8 cellular contexts compared by ENCODE assay signal in the genomic region with DNA sequence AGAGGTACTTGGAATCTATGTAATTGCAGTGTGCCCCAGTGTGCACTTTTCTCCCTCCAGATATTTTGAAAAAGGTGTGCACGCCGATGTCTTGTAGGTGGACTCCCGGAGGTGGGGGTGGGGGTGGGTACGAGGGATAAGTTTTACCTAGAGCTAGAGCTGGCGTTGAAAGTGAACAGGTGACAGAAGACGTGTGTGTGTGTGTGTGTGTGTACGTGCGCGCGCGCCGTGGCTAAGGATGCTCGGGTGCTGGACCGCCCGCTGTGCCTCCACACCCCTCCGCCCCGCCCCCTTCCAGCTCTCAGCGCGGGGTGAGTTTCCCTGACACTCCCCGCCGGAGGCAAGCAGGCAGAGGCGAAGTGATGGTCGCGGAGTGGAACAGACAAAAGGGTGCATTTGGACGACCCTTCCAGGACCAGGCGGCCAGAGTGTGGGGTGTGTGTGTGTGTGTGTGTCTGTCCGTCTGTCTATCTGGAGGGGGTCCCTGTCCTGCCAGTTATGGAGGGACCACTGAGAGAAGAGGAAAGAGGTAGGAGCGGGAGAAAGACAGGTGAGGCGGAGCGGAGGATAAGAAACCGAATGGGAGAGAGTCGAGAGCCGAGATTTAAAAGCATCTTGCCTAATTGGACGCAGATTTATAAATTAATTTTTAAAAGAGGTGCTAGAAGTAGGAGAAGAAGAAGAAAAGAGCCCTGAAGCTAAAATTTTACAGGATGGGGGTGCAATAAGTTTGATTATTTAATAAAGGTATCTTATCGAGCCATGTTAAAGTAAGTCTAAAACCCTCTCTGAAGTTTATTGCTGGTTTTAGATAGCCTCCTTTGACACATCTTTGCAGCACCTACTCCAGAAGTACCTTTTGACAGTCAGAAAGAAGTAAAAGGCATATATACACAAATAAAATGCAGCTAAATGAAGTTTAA.
DNase-seq lines count a peak whose midpoint lies in the region; ATAC-seq and TF ChIP-seq lines count a peak whose summit lies in the region.
"Had no signal": no experiment of that assay in that cellular context is flagged by ENCODE, and none has a peak within 500 bp of the region (broad histone marks: within the 10 kb centered on the region; RNA-seq: fewer than 3 reads in every experiment).

No MANE protein-coding gene starts in this region.

- ATAC-seq in HG03135 (IDR thresholded peaks at IDR 0.05; ENCODE audit: unreplicated experiment), result no peak

- no peak overlapping the region for H3K9ac ChIP-seq in MM.1S (ENCODE audit: low read length)

- H3K36me3 ChIP-seq in MM.1S (replicated peaks; ENCODE audit: insufficient read depth, low read length) (no peaks in the 10 kb centered on the region), breast epithelium (no peaks in the 10 kb centered on the region), spleen (no peaks in the 10 kb centered on the region)

- peak overlapping the region; percentile 26; the same call in 1 of the 2 replicates for H3K4me2 ChIP-seq in MM.1S (ENCODE audit: low read depth, low read length)

- H3K4me1 ChIP-seq in MM.1S (ENCODE audit: low read length) (no peaks in the 10 kb centered on the region), breast epithelium (peaks cover 0 to 7% of the 10 kb centered on the region in 2 donors), spleen (peaks cover 0 to 23% (median 7%) of the 10 kb centered on the region in 6 donors)

- no peaks in the 10 kb centered on the region for H3F3A ChIP-seq in MM.1S (ENCODE audit: insufficient read depth, low read length)

- no peaks in the 10 kb centered on the region for H3K79me2 ChIP-seq in MM.1S (ENCODE audit: low read length)

- no peaks in the 10 kb centered on the region for H4K20me1 ChIP-seq in MM.1S (ENCODE audit: insufficient read depth, low read length)

- TF ChIP-seq POLR2A in breast epithelium (IDR thresholded peaks at IDR 0.05) (no peak), spleen (IDR thresholded peaks at IDR 0.05) (no peak)

- intact Hi-C loops in breast epithelium (cut with DNase I; ENCODE audit: low total_unique reads) (loop anchor here (5.0 kb wide), 1 partner anchor 742 kb away; no protein-coding TSS in a partner anchor), spleen (cut with DNase I; ENCODE audit: low total_unique reads) (no loop called here)

- TF ChIP-seq CTCF in MM.1S (IDR thresholded peaks at IDR 0.05; ENCODE audit: low read length), result no peak
- no peak for TF ChIP-seq CTCF in breast epithelium (IDR thresholded peaks at IDR 0.05)
- TF ChIP-seq CTCF in spleen (IDR thresholded peaks at IDR 0.05 in 8 of 11, conservative IDR thresholded peaks at IDR 0.05 in 3 of 11), result no peak

- H3K27ac ChIP-seq in MM.1S (ENCODE audit: low read length) (no peak overlapping the region), breast epithelium (no peak overlapping the region), spleen (no peak overlapping the region)

- H3K27me3 ChIP-seq in MM.1S (replicated peaks; ENCODE audit: insufficient read depth, low read length), result no peaks in the 10 kb centered on the region
- peaks cover 0 to 4% of the 10 kb centered on the region in 2 donors for H3K27me3 ChIP-seq in breast epithelium
- peaks cover 0 to 59% (median 21%) of the 10 kb centered on the region in 7 donors for H3K27me3 ChIP-seq in spleen (replicated peaks in 1 of 7)

- DNase-seq in MM.1S (no peak), breast epithelium (ENCODE audit: low spot score in 2 of 2) (no peak), kidney tubule cell (ENCODE audit: low spot score) (peak; percentile 7), spleen (no peak), NAMALWA (ENCODE audit: low spot score) (no peak)
- DNase-seq in activated CD4-positive, alpha-beta T cell treated with anti-CD3 and anti-CD28 coated beads, Interleukin-2, amount 50 U/mL, for 4 hours, result no peak
- DNase-seq: T-helper 1 cell had no signal

- no peaks in the 10 kb centered on the region for H3K9me2 ChIP-seq in MM.1S (replicated peaks; ENCODE audit: insufficient read depth, low read length)

- no peaks in the 10 kb centered on the region for H3K9me3 ChIP-seq in MM.1S (replicated peaks; ENCODE audit: insufficient read depth, low read length)
- no peaks in the 10 kb centered on the region for H3K9me3 ChIP-seq in breast epithelium
- H3K9me3 ChIP-seq in spleen, result peaks cover 0 to 3% (median 0%) of the 10 kb centered on the region in 8 donors

- 11 to 22% (median 11%) methylated on average over 25 to 35 of the region's 35 CpGs for WGBS in spleen, 5 donors

- 0 out of 2 replicates have a peak overlapping the region, but pooled peaks have one; percentile 42 for H2AFZ ChIP-seq in MM.1S (ENCODE audit: low read length)

- H3K4me3 ChIP-seq in MM.1S (ENCODE audit: low read length), result no peak overlapping the region; the same call in 1 of the 2 replicates
- peak overlapping the region; percentile 34 to 77 (median 55) for H3K4me3 ChIP-seq in breast epithelium
- peak overlapping the region in 6 of 8 donors; percentile 31 to 65 (median 42) for H3K4me3 ChIP-seq in spleen
